In the genomic region with DNA sequence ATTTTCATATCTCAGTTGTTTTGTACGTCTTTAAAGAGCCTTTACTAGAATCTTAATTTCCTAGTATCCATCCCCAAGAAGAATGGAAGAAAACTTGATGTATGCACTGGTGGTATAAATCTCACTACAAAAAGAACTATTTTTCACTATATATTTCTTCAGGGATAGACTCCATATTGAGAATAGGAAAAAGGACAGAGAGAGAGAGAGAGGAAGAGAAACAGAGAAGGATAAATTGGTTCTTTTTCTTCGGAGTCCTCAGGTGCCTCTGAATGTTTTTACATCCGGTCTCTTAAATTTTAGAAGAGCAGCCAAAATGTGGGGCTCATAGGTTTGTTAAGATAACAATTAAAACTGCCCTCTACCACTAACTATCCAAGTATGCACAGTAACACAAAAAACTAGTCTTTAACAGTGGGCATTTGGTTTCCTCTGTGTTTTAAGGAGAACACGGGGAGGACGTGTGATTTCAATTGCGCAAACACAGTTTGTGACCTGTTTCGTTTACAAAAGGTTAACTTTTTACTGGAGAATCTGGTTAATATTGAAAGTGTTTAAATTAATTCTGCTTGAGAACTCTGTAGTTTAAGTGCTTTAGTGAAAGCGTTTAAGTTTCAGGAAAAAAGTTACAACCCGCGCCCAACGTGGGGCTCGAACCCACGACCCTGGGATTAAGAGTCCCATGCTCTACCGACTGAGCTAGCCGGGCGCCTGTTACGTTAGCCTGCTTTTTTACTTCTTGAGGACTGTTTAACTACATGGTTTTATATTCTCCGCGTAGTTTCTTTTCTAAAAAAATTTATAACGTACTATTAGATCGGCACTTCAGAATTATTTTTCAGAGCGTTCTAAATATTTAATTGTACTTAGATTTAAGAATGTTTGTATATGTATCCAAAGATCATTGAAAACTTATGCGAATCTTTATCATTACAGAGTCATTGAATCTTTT, we compare ENCODE assay signal across 8 cellular contexts. TPM values are rescaled to one million over a fixed set of nuclear protein-coding genes. Genes with fewer than 3 reads are reported as not detected.
DNase-seq lines count a peak whose midpoint lies in the region; ATAC-seq and TF ChIP-seq lines count a peak whose summit lies in the region.

No MANE protein-coding gene starts in this region.

- H3K4me1 Mint-ChIP-seq in T-helper 2 cell treated with Interferon-gamma antibody and Interleukin-4, amounts not matched to agents 5 μg/mL and 100 μg/mL, for 36 hours (ENCODE audit: low read depth), result peaks cover 20% of the 10 kb centered on the region

- H3K27ac ChIP-seq in ascending aorta (peak overlapping the region; percentile 79 to 86), vagina (peak overlapping the region; percentile 82)

- H3K27ac Mint-ChIP-seq in T-helper 2 cell treated with Interferon-gamma antibody and Interleukin-4, amounts not matched to agents 5 μg/mL and 100 μg/mL, for 36 hours, result no peak overlapping the region

- no peak for TF ChIP-seq POLR2A in vagina (IDR thresholded peaks at IDR 0.05)

- H3K4me3 ChIP-seq in ascending aorta (peak overlapping the region; percentile 68 to 76), vagina (peak overlapping the region; percentile 55 to 56)

- TF ChIP-seq CTCF in ascending aorta (IDR thresholded peaks at IDR 0.05) (no peak), vagina (IDR thresholded peaks at IDR 0.05) (no peak)

- H3K9me3 ChIP-seq in ascending aorta (no peaks in the 10 kb centered on the region), vagina (no peaks in the 10 kb centered on the region)

- peak; percentile 27 for ATAC-seq in GM18502 (IDR thresholded peaks at IDR 0.05; ENCODE audit: poor library complexity, unreplicated experiment)
- no peak for ATAC-seq in HG03469 (IDR thresholded peaks at IDR 0.05; ENCODE audit: unreplicated experiment)

- peaks cover 3% of the 10 kb centered on the region for H3K27me3 Mint-ChIP-seq in T-helper 2 cell treated with Interferon-gamma antibody and Interleukin-4, amounts not matched to agents 5 μg/mL and 100 μg/mL, for 36 hours (ENCODE audit: low read depth)

- intact Hi-C loops in ascending aorta (cut with DNase I) (loop anchor here (5.0 kb wide), 2 partner anchors 42 to 847 kb away; a partner anchor contains a TSS), vagina (cut with DNase I) (loop anchor here (2.0 kb wide), 1 partner anchor 59 kb away; a partner anchor contains a TSS)

- H3K9me3 Mint-ChIP-seq in T-helper 2 cell treated with Interferon-gamma antibody and Interleukin-4, amounts not matched to agents 5 μg/mL and 100 μg/mL, for 36 hours, result no peaks in the 10 kb centered on the region

- no peaks in the 10 kb centered on the region for H3K27me3 ChIP-seq in ascending aorta
- no peaks in the 10 kb centered on the region for H3K27me3 ChIP-seq in vagina

- H3K4me3 Mint-ChIP-seq in T-helper 2 cell treated with Interferon-gamma antibody and Interleukin-4, amounts not matched to agents 5 μg/mL and 100 μg/mL, for 36 hours, result no peak overlapping the region

- H3K4me1 ChIP-seq in ascending aorta, result no peaks in the 10 kb centered on the region
- H3K4me1 ChIP-seq in vagina, result peaks cover 7% of the 10 kb centered on the region

- H3K36me3 Mint-ChIP-seq in T-helper 2 cell treated with Interferon-gamma antibody and Interleukin-4, amounts not matched to agents 5 μg/mL and 100 μg/mL, for 36 hours (ENCODE audit: low read depth), result peaks cover under 1% of the 10 kb centered on the region

- peak; percentile 16 for DNase-seq in NCI-H1092 (lab: John Stamatoyannopoulos, UW)
- DNase-seq in T-helper 2 cell treated with Interferon-gamma antibody and Interleukin-4, amounts not matched to agents 5 μg/mL and 100 μg/mL, for 36 hours (ENCODE audit: low spot score), result peak; percentile 68
- DNase-seq in ascending aorta (ENCODE audit: low spot score in 2 of 2), result peak; percentile 20 to 86
- peak; percentile 49 to 75 for DNase-seq in hippocampal formation (lab: John Stamatoyannopoulos, UW)
- peak; percentile 87 for DNase-seq in retina
- peak in 1 of 2 donors; percentile 90 for DNase-seq in vagina (ENCODE audit: extremely low spot score in 2 of 2)

- no peaks in the 10 kb centered on the region for H3K36me3 ChIP-seq in ascending aorta
- no peaks in the 10 kb centered on the region for H3K36me3 ChIP-seq in vagina

RNA-seq across cellular contexts. Expression of a gene that starts 5.1 kb away (rescaled TPM):
- total RNA-seq in ascending aorta (83.3 TPM), vagina (73.7 TPM)

RNA-seq across cellular contexts. Expression of a gene that starts 39.6 kb away (rescaled TPM):
- total RNA-seq in ascending aorta, result 32.2 TPM
- total RNA-seq in vagina, result 42.2 TPM

RNA-seq across cellular contexts. Expression of a gene that starts 58.8 kb away (rescaled TPM):
- 18.2 TPM for total RNA-seq in ascending aorta
- 20.6 TPM for total RNA-seq in vagina
